ENCODE assay signal across 1 cellular context in the genomic region with DNA sequence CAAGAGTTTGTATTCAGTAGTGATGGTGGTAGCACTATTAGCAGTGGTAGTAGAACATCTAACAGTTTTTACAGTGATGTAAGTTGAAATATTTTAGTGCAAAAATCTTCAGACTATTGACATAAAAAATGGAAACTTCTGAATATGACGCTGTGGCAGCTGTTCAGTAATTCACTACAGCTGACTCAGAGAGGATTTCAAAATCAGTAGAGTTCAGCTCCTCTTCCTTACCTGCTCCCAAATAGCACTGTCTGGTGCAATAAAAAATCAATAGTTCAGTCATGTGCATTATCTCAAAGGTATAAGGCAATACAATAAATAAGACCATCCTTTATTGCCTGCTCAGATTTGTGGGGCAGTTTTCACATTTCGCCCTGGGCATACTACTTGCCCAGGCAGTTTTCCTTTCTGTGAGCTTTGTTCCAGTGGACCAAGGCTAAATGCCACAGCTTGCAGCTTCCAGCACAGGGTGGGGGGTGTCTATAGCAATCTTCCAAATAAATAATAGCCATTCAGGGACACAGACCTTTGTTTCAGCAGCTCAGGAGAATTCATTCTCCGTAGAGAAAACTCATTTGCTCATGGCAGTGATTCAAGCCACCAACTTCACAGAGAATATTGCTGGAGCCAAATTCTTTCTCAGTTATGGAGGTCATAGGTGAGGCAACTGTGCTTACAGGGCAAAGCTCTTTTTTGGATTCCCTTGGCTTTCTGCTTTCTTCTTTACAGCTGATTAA.
A peak's percentile ranks its signal among the peaks of the same experiment; 100 is the strongest.
TF ChIP-seq lines count a peak whose summit lies in the region.

No MANE protein-coding gene starts in this region.

TF ChIP-seq in liver, 16 proteins besides CTCF, POLR2A, EP300 and RAD21 (continued from another document):
- TF ChIP-seq, protein P1, sequence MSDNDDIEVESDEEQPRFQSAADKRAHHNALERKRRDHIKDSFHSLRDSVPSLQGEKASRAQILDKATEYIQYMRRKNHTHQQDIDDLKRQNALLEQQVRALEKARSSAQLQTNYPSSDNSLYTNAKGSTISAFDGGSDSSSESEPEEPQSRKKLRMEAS (IDR thresholded peaks at IDR 0.05), result no peak
- TF ChIP-seq FOXA2 (IDR thresholded peaks at IDR 0.05) (no peak), JUND (IDR thresholded peaks at IDR 0.05) (peak; percentile 32 to 76), TAF1 (conservative IDR thresholded peaks at IDR 0.05) (no peak), RXRA (IDR thresholded peaks at IDR 0.05) (peak; percentile 62 to 71), YY1 (IDR thresholded peaks at IDR 0.05) (peak; percentile 9), HNF4G (IDR thresholded peaks at IDR 0.05) (no peak)
- TF ChIP-seq, protein P2, sequence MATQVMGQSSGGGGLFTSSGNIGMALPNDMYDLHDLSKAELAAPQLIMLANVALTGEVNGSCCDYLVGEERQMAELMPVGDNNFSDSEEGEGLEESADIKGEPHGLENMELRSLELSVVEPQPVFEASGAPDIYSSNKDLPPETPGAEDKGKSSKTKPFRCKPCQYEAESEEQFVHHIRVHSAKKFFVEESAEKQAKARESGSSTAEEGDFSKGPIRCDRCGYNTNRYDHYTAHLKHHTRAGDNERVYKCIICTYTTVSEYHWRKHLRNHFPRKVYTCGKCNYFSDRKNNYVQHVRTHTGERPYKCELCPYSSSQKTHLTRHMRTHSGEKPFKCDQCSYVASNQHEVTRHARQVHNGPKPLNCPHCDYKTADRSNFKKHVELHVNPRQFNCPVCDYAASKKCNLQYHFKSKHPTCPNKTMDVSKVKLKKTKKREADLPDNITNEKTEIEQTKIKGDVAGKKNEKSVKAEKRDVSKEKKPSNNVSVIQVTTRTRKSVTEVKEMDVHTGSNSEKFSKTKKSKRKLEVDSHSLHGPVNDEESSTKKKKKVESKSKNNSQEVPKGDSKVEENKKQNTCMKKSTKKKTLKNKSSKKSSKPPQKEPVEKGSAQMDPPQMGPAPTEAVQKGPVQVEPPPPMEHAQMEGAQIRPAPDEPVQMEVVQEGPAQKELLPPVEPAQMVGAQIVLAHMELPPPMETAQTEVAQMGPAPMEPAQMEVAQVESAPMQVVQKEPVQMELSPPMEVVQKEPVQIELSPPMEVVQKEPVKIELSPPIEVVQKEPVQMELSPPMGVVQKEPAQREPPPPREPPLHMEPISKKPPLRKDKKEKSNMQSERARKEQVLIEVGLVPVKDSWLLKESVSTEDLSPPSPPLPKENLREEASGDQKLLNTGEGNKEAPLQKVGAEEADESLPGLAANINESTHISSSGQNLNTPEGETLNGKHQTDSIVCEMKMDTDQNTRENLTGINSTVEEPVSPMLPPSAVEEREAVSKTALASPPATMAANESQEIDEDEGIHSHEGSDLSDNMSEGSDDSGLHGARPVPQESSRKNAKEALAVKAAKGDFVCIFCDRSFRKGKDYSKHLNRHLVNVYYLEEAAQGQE (IDR thresholded peaks at IDR 0.05), result no peak
